Comparison of ENCODE assay signal across 26 cellular contexts in the genomic region with DNA sequence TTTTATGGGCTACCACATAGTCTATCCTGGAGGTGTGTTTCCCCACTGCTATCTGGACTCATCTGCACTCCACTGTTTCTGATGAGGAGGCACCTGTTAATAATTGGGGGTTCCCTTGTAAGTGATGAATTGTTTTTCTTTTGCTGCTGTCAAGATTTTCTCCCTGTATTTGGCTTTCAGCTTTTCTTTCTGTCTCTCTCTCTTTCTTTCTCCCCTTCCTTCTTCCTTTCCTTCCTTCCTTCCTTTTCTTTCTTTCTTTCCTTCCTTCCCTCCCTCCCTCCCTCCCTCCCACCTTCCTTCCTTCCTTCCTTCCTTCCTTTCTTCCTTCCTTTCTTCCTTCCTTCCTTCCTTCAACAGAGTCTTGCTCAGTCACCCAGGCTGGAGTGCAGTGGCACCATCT. TPM values are rescaled to one million over a fixed set of nuclear protein-coding genes. Genes with fewer than 3 reads are reported as not detected.
DNase-seq lines count a peak whose midpoint lies in the region; ATAC-seq and TF ChIP-seq lines count a peak whose summit lies in the region.
"Had no signal": no experiment of that assay in that cellular context is flagged by ENCODE, and none has a peak within 500 bp of the region (broad histone marks: within the 10 kb centered on the region; RNA-seq: fewer than 3 reads in every experiment).

No MANE protein-coding gene starts in this region.

- peak overlapping the region; percentile 61 for H3K27ac Mint-ChIP-seq in activated naive CD8-positive, alpha-beta T cell
- H3K27ac Mint-ChIP-seq in activated naive CD8-positive, alpha-beta T cell treated with anti-CD3 and anti-CD28 coated beads for 36 hours = no peak overlapping the region
- H3K27ac Mint-ChIP-seq in immature natural killer cell = peak overlapping the region; percentile 91 to 98 (median 95)
- H3K27ac Mint-ChIP-seq: type B pancreatic cell had no signal

- H3K4me3 Mint-ChIP-seq in activated naive CD8-positive, alpha-beta T cell = no peak overlapping the region
- H3K4me3 Mint-ChIP-seq in activated naive CD8-positive, alpha-beta T cell treated with anti-CD3 and anti-CD28 coated beads for 36 hours = no peak overlapping the region
- peak overlapping the region; percentile 75 to 90 (median 77) for H3K4me3 Mint-ChIP-seq in immature natural killer cell
- H3K4me3 Mint-ChIP-seq: CD4-positive, CD25-positive, alpha-beta regulatory T cell; type B pancreatic cell had no signal

- ATAC-seq in upper lobe of right lung = no peak
- ATAC-seq in GM21737 (IDR thresholded peaks at IDR 0.05; ENCODE audit: unreplicated experiment) = no peak
- ATAC-seq: naive thymus-derived CD4-positive, alpha-beta T cell; pancreas had no signal

- H3K27me3 Mint-ChIP-seq in activated naive CD8-positive, alpha-beta T cell = peaks cover 3% of the 10 kb centered on the region
- H3K27me3 Mint-ChIP-seq in activated naive CD8-positive, alpha-beta T cell treated with anti-CD3 and anti-CD28 coated beads for 36 hours = peaks cover 40% of the 10 kb centered on the region
- peaks cover 14 to 18% (median 17%) of the 10 kb centered on the region in 3 donors for H3K27me3 Mint-ChIP-seq in immature natural killer cell (ENCODE audit: low read depth in 3 of 3)

- no peak overlapping the region for H3K4me3 ChIP-seq in upper lobe of right lung
- no peak overlapping the region for H3K4me3 ChIP-seq in adrenal gland
- H3K4me3 ChIP-seq: pancreas, right atrium auricular region, spleen had no signal

- intact Hi-C loops in upper lobe of right lung (cut with DNase I) (no loop called here), adrenal gland (cut with DNase I) (no loop called here)

- DNase-seq in activated naive CD8-positive, alpha-beta T cell treated with anti-CD3 and anti-CD28 coated beads for 36 hours = no peak
- DNase-seq in RWPE1 (ENCODE audit: low spot score) (no peak), immature natural killer cell (no peak), upper lobe of right lung (no peak), AG08396 (ENCODE audit: low spot score) (no peak), adrenal gland (no peak)
- DNase-seq: activated CD4-positive, CD25-positive, alpha-beta regulatory T cell treated with anti-CD3 and anti-CD28 coated beads, Interleukin-2, amount 50 U/mL, for 72 hours; CD4-positive, CD25-positive, alpha-beta regulatory T cell; GDM1; HCEC 1CT; Kasumi-1; mesendoderm; naive thymus-derived CD4-positive, alpha-beta T cell; NCI-H1048; NCI-H187; NCI-H748 treated with DMSO at 0.1 percent for 48 hours; pancreas; spleen; stimulated activated CD4-positive, alpha-beta T cell treated with anti-CD3 and anti-CD28 coated beads, Interleukin-4, amount 100 ng/mL, for 1 hour; SW 1271 had no signal

- H3K9me3 Mint-ChIP-seq in activated naive CD8-positive, alpha-beta T cell (ENCODE audit: low read depth) = no peaks in the 10 kb centered on the region
- H3K9me3 Mint-ChIP-seq in activated naive CD8-positive, alpha-beta T cell treated with anti-CD3 and anti-CD28 coated beads for 36 hours = no peaks in the 10 kb centered on the region
- H3K9me3 Mint-ChIP-seq in immature natural killer cell = no peaks in the 10 kb centered on the region
- H3K9me3 Mint-ChIP-seq: CD4-positive, CD25-positive, alpha-beta regulatory T cell; type B pancreatic cell had no signal

- H3K27ac ChIP-seq in RWPE1 = peak overlapping the region; percentile 27; the same call in 1 of the 2 replicates
- peak overlapping the region; percentile 94 for H3K27ac ChIP-seq in upper lobe of right lung
- H3K27ac ChIP-seq in adrenal gland = peak overlapping the region in 2 of 5 donors; percentile 23 to 34
- H3K27ac ChIP-seq: pancreas had no signal

- TF ChIP-seq CTCF in RWPE1 (conservative IDR thresholded peaks at IDR 0.05; ENCODE audit: low read depth) (no peak), upper lobe of right lung (IDR thresholded peaks at IDR 0.05) (no peak), adrenal gland (IDR thresholded peaks at IDR 0.05) (no peak)

- no peak for TF ChIP-seq POLR2A in adrenal gland (IDR thresholded peaks at IDR 0.05)

- H3K36me3 ChIP-seq in upper lobe of right lung (no peaks in the 10 kb centered on the region), adrenal gland (replicated peaks in 1 of 2) (no peaks in the 10 kb centered on the region)
- H3K36me3 ChIP-seq: pancreas, right atrium auricular region, spleen had no signal

- H3K9me3 ChIP-seq in upper lobe of right lung (no peaks in the 10 kb centered on the region), adrenal gland (replicated peaks in 1 of 3) (no peaks in the 10 kb centered on the region)
- H3K9me3 ChIP-seq: pancreas, right atrium auricular region, spleen had no signal

- peaks cover 41% of the 10 kb centered on the region for H3K4me1 ChIP-seq in upper lobe of right lung
- H3K4me1 ChIP-seq in adrenal gland (replicated peaks in 1 of 2) = peaks cover 0 to 46% of the 10 kb centered on the region in 2 donors

- POLR2A ChIA-PET in RWPE1 (lab: Yijun Ruan, JAX; ENCODE audit: low non-redundant PET) = no interaction called here

- no peaks in the 10 kb centered on the region for H3K36me3 Mint-ChIP-seq in activated naive CD8-positive, alpha-beta T cell
- no peaks in the 10 kb centered on the region for H3K36me3 Mint-ChIP-seq in activated naive CD8-positive, alpha-beta T cell treated with anti-CD3 and anti-CD28 coated beads for 36 hours
- H3K36me3 Mint-ChIP-seq in immature natural killer cell = peaks cover 18 to 23% (median 22%) of the 10 kb centered on the region in 3 donors
- H3K36me3 Mint-ChIP-seq: CD4-positive, CD25-positive, alpha-beta regulatory T cell; type B pancreatic cell had no signal

- CTCF ChIA-PET in RWPE1 (lab: Yijun Ruan, JAX) = interaction anchor here (0.7 kb wide), 1 partner anchor 66 kb away, joined by 3 read pairs; no protein-coding TSS in a partner anchor

- H3K27me3 ChIP-seq in upper lobe of right lung (no peaks in the 10 kb centered on the region), adrenal gland (no peaks in the 10 kb centered on the region)
- H3K27me3 ChIP-seq: pancreas, right atrium auricular region had no signal

- peaks cover 22% of the 10 kb centered on the region for H3K4me1 Mint-ChIP-seq in activated naive CD8-positive, alpha-beta T cell (ENCODE audit: low read depth)
- peaks cover 26% of the 10 kb centered on the region for H3K4me1 Mint-ChIP-seq in activated naive CD8-positive, alpha-beta T cell treated with anti-CD3 and anti-CD28 coated beads for 36 hours
- peaks cover 85 to 92% of the 10 kb centered on the region in 2 donors for H3K4me1 Mint-ChIP-seq in immature natural killer cell

RNA-seq across cellular contexts. Expression of a gene that starts 9.2 kb away (rescaled TPM):
- 1 to 10 TPM; 1.5 to 2.1 TPM for total RNA-seq in activated naive CD8-positive, alpha-beta T cell treated with anti-CD3 and anti-CD28 coated beads for 36 hours
- over 10,000 TPM; 13,165 to 20,506 (median 19,340) TPM for polyA plus RNA-seq in immature natural killer cell
- total RNA-seq in upper lobe of right lung = 18.5 TPM
- 1 to 10 TPM in 5 of 8 donors, under 1 TPM in 2, not detected in 1; 0.60 to 2.9 (median 1.3) TPM for total RNA-seq in adrenal gland
- 1 to 10 TPM in 2 of 3 donors, under 1 TPM in 1; 0.82 to 6.7 (median 1.8) TPM for polyA plus RNA-seq in adrenal gland
- total RNA-seq: kidney epithelial cell had no signal
- polyA plus RNA-seq: AG04450 had no signal

RNA-seq across cellular contexts. Expression of a gene that starts 35.3 kb away (rescaled TPM):
- not detected for total RNA-seq in activated naive CD8-positive, alpha-beta T cell treated with anti-CD3 and anti-CD28 coated beads for 36 hours
- not detected for polyA plus RNA-seq in immature natural killer cell
- total RNA-seq in upper lobe of right lung = 14,872 TPM
- total RNA-seq in adrenal gland = 10 to 100 TPM in 2 of 8 donors, 1 to 10 TPM in 1, under 1 TPM in 2, not detected in 3; 0.09 to 21.3 (median 1.4) TPM
- 1 to 10 TPM in 1 of 3 donors, under 1 TPM in 1, not detected in 1; 0.04 to 5.5 TPM for polyA plus RNA-seq in adrenal gland
- total RNA-seq: CD4-positive, CD25-positive, alpha-beta regulatory T cell; kidney epithelial cell; naive thymus-derived CD4-positive, alpha-beta T cell had no signal
- polyA plus RNA-seq: AG04450; CD4-positive, CD25-positive, alpha-beta regulatory T cell; naive thymus-derived CD4-positive, alpha-beta T cell had no signal

RNA-seq across cellular contexts. Expression of a gene that starts 50.5 kb away (rescaled TPM):
- total RNA-seq in activated naive CD8-positive, alpha-beta T cell treated with anti-CD3 and anti-CD28 coated beads for 36 hours = not detected
- polyA plus RNA-seq in immature natural killer cell (not detected), adrenal gland (10 to 100 TPM in 1 of 3 donors, 1 to 10 TPM in 1, under 1 TPM in 1; 0.88 to 10.1 (median 6.4) TPM)
- total RNA-seq in upper lobe of right lung (93.6 TPM), adrenal gland (10 to 100 TPM in 3 of 8 donors, 1 to 10 TPM in 5; 3.3 to 44.0 (median 7.3) TPM)
- total RNA-seq: CD4-positive, CD25-positive, alpha-beta regulatory T cell had no signal
- polyA plus RNA-seq: CD4-positive, CD25-positive, alpha-beta regulatory T cell; naive thymus-derived CD4-positive, alpha-beta T cell had no signal

Comparison
In these comparisons a context has a peak if more than half of its experiments do, and no peak if none do; other contexts are left out.
1. H3K4me3 Mint-ChIP-seq: peak in immature natural killer cell (5 of 5); none in activated naive CD8-positive, alpha-beta T cell (single experiment) and activated naive CD8-positive, alpha-beta T cell treated with anti-CD3 and anti-CD28 coated beads for 36 hours (single experiment).
2. RNA of a gene that starts 35.3 kb away (total RNA-seq): 14,872 TPM in upper lobe of right lung (single experiment); 0.09 to 21.3 TPM in adrenal gland and not detected in activated naive CD8-positive, alpha-beta T cell treated with anti-CD3 and anti-CD28 coated beads for 36 hours; every median in the first group is over 100 times any median in the second.
3. RNA of a gene that starts 50.5 kb away (total RNA-seq): 93.6 TPM in upper lobe of right lung (single experiment) and 3.3 to 44.0 TPM in adrenal gland; not detected in activated naive CD8-positive, alpha-beta T cell treated with anti-CD3 and anti-CD28 coated beads for 36 hours; every median in the first group is over 4 times any median in the second.